In the genomic region with DNA sequence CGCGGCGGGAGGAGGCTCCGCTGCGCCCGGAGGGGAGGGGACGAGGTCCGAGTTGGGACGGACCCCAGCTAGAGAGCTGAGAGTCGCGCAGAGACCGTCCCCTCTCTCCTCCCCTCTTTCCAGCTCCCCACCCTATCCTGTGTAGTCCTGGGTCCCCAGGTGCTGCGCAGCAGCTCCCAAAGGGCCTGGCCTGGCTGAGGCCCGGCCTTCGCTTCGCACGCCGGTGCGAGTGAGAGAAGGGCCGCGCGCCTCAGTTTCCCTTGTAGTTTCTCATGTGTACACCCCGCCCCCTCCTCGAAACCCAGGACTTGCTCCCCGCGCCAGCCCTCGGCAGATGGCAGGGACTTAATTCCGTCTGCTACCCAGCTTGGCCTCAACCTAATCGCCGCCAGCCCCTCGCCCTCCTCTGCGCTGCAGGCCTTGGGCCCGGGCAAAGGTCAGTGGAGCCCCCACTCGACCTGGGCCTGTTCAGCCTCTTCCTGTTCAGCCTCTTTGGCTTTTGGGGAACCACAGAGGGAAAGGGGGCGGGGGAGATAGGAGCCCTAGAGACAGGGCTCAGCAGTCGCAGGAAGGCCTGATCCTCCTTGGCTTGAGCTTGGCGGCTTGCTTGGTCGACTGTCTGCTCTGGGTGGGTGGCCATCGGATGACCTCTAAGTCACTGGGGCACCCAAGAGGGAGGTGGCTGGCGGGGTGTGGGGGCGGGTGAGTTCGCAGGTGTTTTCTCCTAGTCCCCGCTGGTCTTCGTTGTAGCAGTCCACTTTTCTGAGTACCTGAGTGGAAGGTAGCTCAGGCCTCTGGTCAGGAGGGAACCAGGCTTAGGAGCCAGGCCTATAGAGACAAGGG, we compare ENCODE assay signal across 8 cellular contexts. TPM values are rescaled to one million over a fixed set of nuclear protein-coding genes. Genes with fewer than 3 reads are reported as not detected.
A peak's percentile ranks its signal among the peaks of the same experiment; 100 is the strongest.
DNase-seq lines count a peak whose midpoint lies in the region; ATAC-seq and TF ChIP-seq lines count a peak whose summit lies in the region.

No MANE protein-coding gene starts in this region.

- H3K27ac Mint-ChIP-seq in Caco-2 (ENCODE audit: unreplicated experiment) (peak overlapping the region; percentile 85), HFFc6 (peak overlapping the region; percentile 89)

- peak overlapping the region; percentile 74 for H3K4me3 ChIP-seq in Caco-2 (ENCODE audit: low read depth, low read length)
- H3K4me3 ChIP-seq in lower leg skin (ENCODE audit: low read depth, poor library complexity, severe bottlenecking): peak overlapping the region; percentile 77
- H3K4me3 ChIP-seq in thoracic aorta: peak overlapping the region; percentile 81

- H3K36me3 Mint-ChIP-seq in Caco-2 (ENCODE audit: insufficient read depth, unreplicated experiment) (peaks cover 46% of the 10 kb centered on the region), HFFc6 (ENCODE audit: low read depth) (no peaks in the 10 kb centered on the region; the same call in 1 of the 2 replicates)

- TF ChIP-seq POLR2A in lower leg skin (IDR thresholded peaks at IDR 0.05): no peak

- TF ChIP-seq CTCF in Caco-2 (IDR thresholded peaks at IDR 0.05; ENCODE audit: insufficient read depth in 1 of 2, low read depth in 1 of 2, low read length in 1 of 2, severe bottlenecking in 1 of 2, unreplicated experiment in 1 of 2) (no peak), HFFc6 (IDR thresholded peaks at IDR 0.05) (no peak), lower leg skin (IDR thresholded peaks at IDR 0.05) (no peak), thoracic aorta (IDR thresholded peaks at IDR 0.05) (no peak)

- intact Hi-C loops in Caco-2 (cut with micrococcal nuclease; ENCODE audit: unreplicated experiment): loop anchor here (5.0 kb wide), 2 partner anchors 64 to 229 kb away; a partner anchor contains a TSS
- intact Hi-C loops in lower leg skin (cut with DNase I; ENCODE audit: low total_unique reads): no loop called here

- H3K4me1 ChIP-seq in Caco-2 (0 out of 2 replicates have a peak, but pooled peaks cover 4% of the 10 kb centered on the region), thoracic aorta (ENCODE audit: control insufficient read depth in 1 of 2, low read depth in 2 of 2) (peaks cover 11 to 18% of the 10 kb centered on the region in 2 donors)

- 8% methylated on average over 29 to 38 of the region's 44 CpGs for WGBS in lower leg skin, 2 donors

- H3K4me1 Mint-ChIP-seq in Caco-2 (ENCODE audit: low read depth, unreplicated experiment) (peaks cover 6% of the 10 kb centered on the region), HFFc6 (ENCODE audit: low read depth) (peaks cover 16% of the 10 kb centered on the region)

- H3K36me3 ChIP-seq in Caco-2 (ENCODE audit: control insufficient read depth, insufficient read depth, low read length): peaks cover 4% of the 10 kb centered on the region
- H3K36me3 ChIP-seq in thoracic aorta: peaks cover 24% of the 10 kb centered on the region

- CTCF ChIA-PET in Caco-2 (lab: Charles Lee): interaction anchor here (0.5 to 1.5 kb wide), 4 partner anchors 14 to 58 kb away, joined by 3 read pairs; a partner anchor contains a TSS

- no TSS peak for BruUV-seq in Caco-2 (replicated peaks; lab: Mats Ljungman, UMichigan)

- H3K9me3 ChIP-seq in Caco-2: no peaks in the 10 kb centered on the region
- H3K9me3 ChIP-seq in thoracic aorta: no peaks in the 10 kb centered on the region

- ATAC-seq in thoracic aorta (ENCODE audit: insufficient number of reproducible peaks, low FRiP score, low read depth): no peak

- no peaks in the 10 kb centered on the region for H3K27me3 Mint-ChIP-seq in Caco-2 (ENCODE audit: insufficient read depth, unreplicated experiment)
- peaks cover 8% of the 10 kb centered on the region for H3K27me3 Mint-ChIP-seq in HFFc6 (ENCODE audit: insufficient read depth)

- H3K27ac ChIP-seq in cingulate gyrus (ENCODE audit: low read depth, low read length) (peak overlapping the region; percentile 96), thoracic aorta (peak overlapping the region; percentile 88 to 100)

- no peaks in the 10 kb centered on the region for H3K27me3 ChIP-seq in Caco-2 (replicated peaks; ENCODE audit: control insufficient read depth, insufficient read depth, low read length)
- H3K27me3 ChIP-seq in thoracic aorta (replicated peaks; ENCODE audit: insufficient read depth): no peaks in the 10 kb centered on the region

- peak overlapping the region; percentile 88 for H3K4me3 Mint-ChIP-seq in Caco-2 (ENCODE audit: unreplicated experiment)
- peak overlapping the region; percentile 98 for H3K4me3 Mint-ChIP-seq in HFFc6

- no peaks in the 10 kb centered on the region for H3K9me3 Mint-ChIP-seq in Caco-2 (ENCODE audit: unreplicated experiment)
- no peaks in the 10 kb centered on the region for H3K9me3 Mint-ChIP-seq in HFFc6

- POLR2A ChIA-PET in Caco-2 (lab: Charles Lee): interaction anchor here (0.5 kb wide), 1 partner anchor 93 kb away, joined by 3 read pairs; no protein-coding TSS in a partner anchor

- DNase-seq in Caco-2 (no peak), HFFc6 (no peak), T follicular helper cell (ENCODE audit: low read depth) (peak; percentile 9), lower leg skin (ENCODE audit: low spot score in 2 of 2) (peak; percentile 42 to 88), thoracic aorta (ENCODE audit: low spot score) (no peak), NCI-H2107 treated with DMSO at 0.1 percent for 48 hours (lab: John Stamatoyannopoulos, UW; ENCODE audit: unreplicated experiment) (no peak), SHP77 treated with DMSO at 0.1 percent for 48 hours (lab: John Stamatoyannopoulos, UW) (no peak)

RNA-seq across cellular contexts. Expression of a gene that starts 1.0 kb away (rescaled TPM):
- total RNA-seq in Caco-2 (2022) (23.9 and 30.2 TPM in 2 replicates), lower leg skin (10 to 100 TPM; 21.9 to 45.0 (median 32.2) TPM), thoracic aorta (10 to 100 TPM; 22.7 to 32.2 TPM)
- 10 to 100 TPM; 14.6 to 18.3 (median 15.9) TPM for total RNA-seq in HFFc6 (2021; fragmentation: NEBNext Ultra II Directional; extraction: Animal tissue kit (Norgen Biotek cat#: 25700))

RNA-seq across cellular contexts. Expression of a gene that starts 28.6 kb away (rescaled TPM):
- total RNA-seq in Caco-2 (2022) (250 and 253 TPM in 2 replicates), lower leg skin (100 to 1,000 TPM in 3 of 4 donors, 10 to 100 TPM in 1; 69.9 to 122 (median 118) TPM), thoracic aorta (10 to 100 TPM; 79.1 to 87.6 TPM)
- 100 to 1,000 TPM; 194 to 228 (median 217) TPM for total RNA-seq in HFFc6 (2021; fragmentation: NEBNext Ultra II Directional; extraction: Animal tissue kit (Norgen Biotek cat#: 25700))

RNA-seq across cellular contexts. Expression of a gene that starts 44.1 kb away (rescaled TPM):
- total RNA-seq in Caco-2 (2022) (49.7 and 52.7 TPM in 2 replicates), lower leg skin (10 to 100 TPM; 45.4 to 55.3 (median 49.4) TPM), thoracic aorta (10 to 100 TPM; 60.1 to 63.1 TPM)
- total RNA-seq in HFFc6 (2021; fragmentation: NEBNext Ultra II Directional; extraction: Animal tissue kit (Norgen Biotek cat#: 25700)): 10 to 100 TPM; 63.6 to 73.0 (median 70.0) TPM

Comparison
In these comparisons a context has a peak if more than half of its experiments do, and no peak if none do; other contexts are left out.
1. DNase-seq: peak in T follicular helper cell (single experiment) and lower leg skin (2 of 2); none in Caco-2 (0 of 2), HFFc6 (single experiment), thoracic aorta (single experiment), NCI-H2107 treated with DMSO at 0.1 percent for 48 hours (single experiment) and SHP77 treated with DMSO at 0.1 percent for 48 hours (single experiment).
2. Peak in every context shown above with its lines, with median percentiles within 50 percentile points of each other: H3K4me3 ChIP-seq.